In the genomic region with DNA sequence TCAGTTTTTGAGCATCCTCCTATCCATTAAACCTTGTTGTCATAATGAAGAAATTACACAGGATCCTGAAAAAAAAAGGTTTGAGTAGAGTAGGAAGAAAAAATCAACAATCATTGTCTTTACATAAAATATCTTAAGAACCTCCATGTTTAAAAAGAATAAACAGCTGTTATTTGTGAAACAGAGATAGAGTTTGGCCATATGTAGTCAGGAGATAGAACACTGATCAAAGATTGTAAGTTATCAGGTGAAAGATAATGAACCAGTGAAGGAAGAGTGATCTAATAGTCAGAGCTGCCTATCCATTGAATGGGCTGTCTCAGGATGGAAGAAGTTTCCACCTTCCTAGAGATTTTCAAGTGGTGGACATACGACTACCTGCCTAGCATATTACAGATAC, we compare ENCODE assay signal across 28 cellular contexts.
"Had no signal": no experiment of that assay in that cellular context is flagged by ENCODE, and none has a peak within 500 bp of the region (broad histone marks: within the 10 kb centered on the region; RNA-seq: fewer than 3 reads in every experiment).

No MANE protein-coding gene starts in this region.

- DNase-seq: colonic mucosa; cortex of kidney; dermis blood vessel endothelial cell; dorsolateral prefrontal cortex; effector CD4-positive, alpha-beta T cell; effector CD8-positive, alpha-beta T cell; effector memory CD4-positive, alpha-beta T cell; effector memory CD8-positive, alpha-beta T cell; endodermal cell; erythroblast; esophagus squamous epithelium; foreskin fibroblast; foreskin keratinocyte; foreskin melanocyte; gastrocnemius medialis; glutamatergic neuron; head of caudate nucleus; heart left ventricle; heart right ventricle had no signal

- H3K27me3 ChIP-seq: colonic mucosa, dorsolateral prefrontal cortex, esophagus muscularis mucosa, esophagus squamous epithelium, foreskin keratinocyte, gastrocnemius medialis, gastroesophageal sphincter, heart left ventricle, heart right ventricle had no signal

- H3K36me3 ChIP-seq: colonic mucosa, esophagus muscularis mucosa, esophagus squamous epithelium, gastrocnemius medialis, gastroesophageal sphincter, heart left ventricle, heart right ventricle had no signal

- H3K4me3 ChIP-seq: colonic mucosa, coronary artery, dorsolateral prefrontal cortex, esophagus muscularis mucosa, esophagus squamous epithelium, gastrocnemius medialis, gastroesophageal sphincter, heart left ventricle, heart right ventricle had no signal

- ATAC-seq: effector memory CD8-positive, alpha-beta T cell; esophagus mucosa; foreskin keratinocyte; gastrocnemius medialis; gastroesophageal sphincter; heart left ventricle; heart right ventricle had no signal

- H3K27ac ChIP-seq: colonic mucosa, coronary artery, dorsolateral prefrontal cortex, epithelial cell of prostate, esophagus muscularis mucosa, esophagus squamous epithelium, foreskin keratinocyte, gastrocnemius medialis, gastroesophageal sphincter, heart left ventricle, heart right ventricle had no signal

- H3K4me1 ChIP-seq: colonic mucosa, esophagus muscularis mucosa, esophagus squamous epithelium, foreskin keratinocyte, gastrocnemius medialis, gastroesophageal sphincter, heart left ventricle, heart right ventricle had no signal

- H3K9me3 ChIP-seq: colonic mucosa, esophagus muscularis mucosa, esophagus squamous epithelium, gastrocnemius medialis, gastroesophageal sphincter, heart left ventricle, heart right ventricle had no signal

- FAIRE-seq: colon, endometrium, endothelial cell of umbilical vein, frontal cortex had no signal
